2 cellular contexts compared by ENCODE assay signal in the genomic region with DNA sequence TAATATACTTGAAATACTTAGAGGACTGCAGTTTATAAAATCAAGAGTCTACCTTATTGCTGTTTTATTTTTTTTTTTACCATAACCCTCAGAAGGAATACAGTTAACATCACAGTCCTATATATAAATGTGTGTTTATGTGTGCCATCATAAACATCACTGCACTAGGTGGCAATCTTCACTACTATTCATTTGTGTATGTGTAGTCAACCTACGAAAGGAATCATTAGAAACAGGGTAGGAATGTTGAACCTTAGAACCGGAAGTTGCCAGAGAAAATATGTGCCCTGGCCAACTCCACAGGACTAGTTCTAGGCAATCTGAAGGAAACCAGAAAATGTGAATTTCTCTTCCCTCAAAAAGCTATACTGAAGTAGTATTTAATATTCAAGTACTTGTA.
TF ChIP-seq lines count a peak whose summit lies in the region.

No MANE protein-coding gene starts in this region.

TF ChIP-seq in IMR-90, 13 proteins besides CTCF, POLR2A, EP300 and RAD21:
- TF ChIP-seq BHLHE40 (IDR thresholded peaks at IDR 0.05; ENCODE audit: low read depth, low read length) = no peak
- TF ChIP-seq RCOR1 (IDR thresholded peaks at IDR 0.05; ENCODE audit: insufficient replicate concordance, low read length) = no peak
- no peak for TF ChIP-seq RFX5 (IDR thresholded peaks at IDR 0.05; ENCODE audit: low read depth, low read length)
- TF ChIP-seq ELK1 (IDR thresholded peaks at IDR 0.05; ENCODE audit: borderline replicate concordance, low read depth, low read length) = no peak
- TF ChIP-seq MXI1 (IDR thresholded peaks at IDR 0.05; ENCODE audit: borderline replicate concordance, low read depth, low read length) = no peak
- no peak for TF ChIP-seq CEBPB (IDR thresholded peaks at IDR 0.05; ENCODE audit: low read depth, low read length)
- TF ChIP-seq SMC3 (IDR thresholded peaks at IDR 0.05; ENCODE audit: low read depth, low read length) = no peak
- no peak for TF ChIP-seq CHD1 (IDR thresholded peaks at IDR 0.05; ENCODE audit: low read depth, low read length)

TF ChIP-seq in GM12878, 131 proteins besides CTCF, POLR2A, EP300 and RAD21:
- TF ChIP-seq, protein P1, sequence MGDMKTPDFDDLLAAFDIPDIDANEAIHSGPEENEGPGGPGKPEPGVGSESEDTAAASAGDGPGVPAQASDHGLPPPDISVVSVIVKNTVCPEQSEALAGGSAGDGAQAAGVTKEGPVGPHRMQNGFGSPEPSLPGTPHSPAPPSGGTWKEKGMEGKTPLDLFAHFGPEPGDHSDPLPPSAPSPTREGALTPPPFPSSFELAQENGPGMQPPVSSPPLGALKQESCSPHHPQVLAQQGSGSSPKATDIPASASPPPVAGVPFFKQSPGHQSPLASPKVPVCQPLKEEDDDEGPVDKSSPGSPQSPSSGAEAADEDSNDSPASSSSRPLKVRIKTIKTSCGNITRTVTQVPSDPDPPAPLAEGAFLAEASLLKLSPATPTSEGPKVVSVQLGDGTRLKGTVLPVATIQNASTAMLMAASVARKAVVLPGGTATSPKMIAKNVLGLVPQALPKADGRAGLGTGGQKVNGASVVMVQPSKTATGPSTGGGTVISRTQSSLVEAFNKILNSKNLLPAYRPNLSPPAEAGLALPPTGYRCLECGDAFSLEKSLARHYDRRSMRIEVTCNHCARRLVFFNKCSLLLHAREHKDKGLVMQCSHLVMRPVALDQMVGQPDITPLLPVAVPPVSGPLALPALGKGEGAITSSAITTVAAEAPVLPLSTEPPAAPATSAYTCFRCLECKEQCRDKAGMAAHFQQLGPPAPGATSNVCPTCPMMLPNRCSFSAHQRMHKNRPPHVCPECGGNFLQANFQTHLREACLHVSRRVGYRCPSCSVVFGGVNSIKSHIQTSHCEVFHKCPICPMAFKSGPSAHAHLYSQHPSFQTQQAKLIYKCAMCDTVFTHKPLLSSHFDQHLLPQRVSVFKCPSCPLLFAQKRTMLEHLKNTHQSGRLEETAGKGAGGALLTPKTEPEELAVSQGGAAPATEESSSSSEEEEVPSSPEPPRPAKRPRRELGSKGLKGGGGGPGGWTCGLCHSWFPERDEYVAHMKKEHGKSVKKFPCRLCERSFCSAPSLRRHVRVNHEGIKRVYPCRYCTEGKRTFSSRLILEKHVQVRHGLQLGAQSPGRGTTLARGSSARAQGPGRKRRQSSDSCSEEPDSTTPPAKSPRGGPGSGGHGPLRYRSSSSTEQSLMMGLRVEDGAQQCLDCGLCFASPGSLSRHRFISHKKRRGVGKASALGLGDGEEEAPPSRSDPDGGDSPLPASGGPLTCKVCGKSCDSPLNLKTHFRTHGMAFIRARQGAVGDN (IDR thresholded peaks at IDR 0.05) = peak; percentile 25; the same call in 1 of the 2 replicates
- peak; percentile 29; the same call in 1 of the 2 replicates for TF ChIP-seq SMC3 (IDR thresholded peaks at IDR 0.05; ENCODE audit: borderline replicate concordance, low read length)
- TF ChIP-seq GABPA (IDR thresholded peaks at IDR 0.05; ENCODE audit: low read depth) = 0 out of 2 replicates have a peak, but pooled peaks have one; percentile 40
- TF ChIP-seq, protein P2, sequence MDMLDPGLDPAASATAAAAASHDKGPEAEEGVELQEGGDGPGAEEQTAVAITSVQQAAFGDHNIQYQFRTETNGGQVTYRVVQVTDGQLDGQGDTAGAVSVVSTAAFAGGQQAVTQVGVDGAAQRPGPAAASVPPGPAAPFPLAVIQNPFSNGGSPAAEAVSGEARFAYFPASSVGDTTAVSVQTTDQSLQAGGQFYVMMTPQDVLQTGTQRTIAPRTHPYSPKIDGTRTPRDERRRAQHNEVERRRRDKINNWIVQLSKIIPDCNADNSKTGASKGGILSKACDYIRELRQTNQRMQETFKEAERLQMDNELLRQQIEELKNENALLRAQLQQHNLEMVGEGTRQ (IDR thresholded peaks at IDR 0.05; ENCODE audit: borderline replicate concordance, low read depth, low read length) = no peak
- no peak for TF ChIP-seq GATAD2B (conservative IDR thresholded peaks at IDR 0.05; ENCODE audit: low read depth)
- TF ChIP-seq IKZF2 (IDR thresholded peaks at IDR 0.05) = peak in 1 of 2 experiments; percentile 18; a peak in 1 of 4 replicates
